ENCODE assay signal across 9 cellular contexts in the genomic region with DNA sequence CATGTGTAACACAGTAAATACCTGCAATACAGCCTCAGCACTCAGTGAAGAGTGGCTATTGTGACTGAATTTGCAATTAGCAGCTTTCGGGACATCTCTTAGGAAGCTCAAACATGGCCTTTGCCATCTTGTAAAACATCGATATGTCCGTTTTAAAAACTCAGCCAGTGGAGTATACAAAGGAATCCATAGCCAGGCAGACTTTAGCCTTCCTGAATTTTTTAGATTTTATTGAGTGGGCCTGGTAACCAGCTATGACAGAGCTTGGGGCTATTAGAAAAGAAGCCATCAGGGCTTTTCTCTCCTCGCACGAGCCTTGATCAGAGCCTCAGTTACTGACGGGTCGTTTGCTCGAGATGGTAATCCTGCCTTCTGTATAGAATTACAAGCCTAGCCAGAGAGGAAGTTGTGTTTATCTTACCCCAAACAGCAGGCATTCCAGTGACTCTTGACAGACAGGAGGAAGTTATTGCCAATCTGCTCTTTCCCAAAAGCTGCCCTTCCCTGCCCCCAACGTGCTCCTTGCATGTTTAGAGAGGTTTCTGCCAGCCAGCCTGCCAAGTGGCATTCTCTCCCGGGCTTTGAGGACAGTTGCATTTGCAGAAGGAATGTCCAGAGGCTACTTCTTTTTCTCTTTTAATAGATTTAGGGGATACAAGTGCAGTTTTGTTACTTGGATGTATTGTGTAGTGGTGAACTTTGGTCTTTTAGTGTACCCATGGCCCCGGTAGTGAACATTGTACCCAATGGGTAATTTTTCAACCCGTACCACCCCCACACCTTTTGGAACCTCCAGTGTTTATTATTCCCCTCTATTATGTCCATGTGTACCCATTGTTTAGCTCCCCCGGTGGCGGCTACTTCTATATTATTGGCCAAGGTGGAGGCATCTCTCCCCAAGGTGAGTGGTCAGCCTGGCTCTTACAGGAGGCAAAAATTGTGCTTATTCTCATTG. TPM values are rescaled to one million over a fixed set of nuclear protein-coding genes. Genes with fewer than 3 reads are reported as not detected.
DNase-seq lines count a peak whose midpoint lies in the region; ATAC-seq and TF ChIP-seq lines count a peak whose summit lies in the region.
"Had no signal": no experiment of that assay in that cellular context is flagged by ENCODE, and none has a peak within 500 bp of the region (broad histone marks: within the 10 kb centered on the region; RNA-seq: fewer than 3 reads in every experiment).

No MANE protein-coding gene starts in this region.

- peaks cover 10% of the 10 kb centered on the region for H3K4me1 Mint-ChIP-seq in activated T-helper 17 cell treated with anti-CD3 and anti-CD28 coated beads, Interleukin-2, amount 50 U/mL, for 72 hours
- peaks cover 10% of the 10 kb centered on the region for H3K4me1 Mint-ChIP-seq in activated CD4-positive, alpha-beta memory T cell treated with anti-CD3 and anti-CD28 coated beads for 36 hours (ENCODE audit: low read depth)

- H3K36me3 ChIP-seq in WERI-Rb-1 (no peaks in the 10 kb centered on the region), skeletal muscle tissue (ENCODE audit: control insufficient read depth in 3 of 3, insufficient read depth in 3 of 3, low read length in 3 of 3) (no peaks in the 10 kb centered on the region)

- no peaks in the 10 kb centered on the region for H3K27me3 Mint-ChIP-seq in activated T-helper 17 cell treated with anti-CD3 and anti-CD28 coated beads, Interleukin-2, amount 50 U/mL, for 72 hours
- H3K27me3 Mint-ChIP-seq in activated CD4-positive, alpha-beta memory T cell treated with anti-CD3 and anti-CD28 coated beads for 36 hours: no peaks in the 10 kb centered on the region

- no peaks in the 10 kb centered on the region for H3K9me3 Mint-ChIP-seq in activated T-helper 17 cell treated with anti-CD3 and anti-CD28 coated beads, Interleukin-2, amount 50 U/mL, for 72 hours
- peaks cover 4% of the 10 kb centered on the region for H3K9me3 Mint-ChIP-seq in activated CD4-positive, alpha-beta memory T cell treated with anti-CD3 and anti-CD28 coated beads for 36 hours

- no peak for TF ChIP-seq CTCF in WERI-Rb-1 (IDR thresholded peaks at IDR 0.05; ENCODE audit: low read depth, low read length)

- H3K9ac ChIP-seq in skeletal muscle tissue (ENCODE audit: low read depth in 1 of 3, low read length in 3 of 3): peak overlapping the region in 1 of 3 donors; percentile 36

- H3K4me3 ChIP-seq in WERI-Rb-1 (ENCODE audit: low read depth, low read length): no peak overlapping the region
- H3K4me3 ChIP-seq in skeletal muscle tissue (ENCODE audit: low read length in 3 of 3): peak overlapping the region; percentile 12 to 53 (median 31)

- no peak overlapping the region for H3K4me3 Mint-ChIP-seq in activated T-helper 17 cell treated with anti-CD3 and anti-CD28 coated beads, Interleukin-2, amount 50 U/mL, for 72 hours
- no peak overlapping the region for H3K4me3 Mint-ChIP-seq in activated CD4-positive, alpha-beta memory T cell treated with anti-CD3 and anti-CD28 coated beads for 36 hours

- peaks cover 6% of the 10 kb centered on the region for H3K36me3 Mint-ChIP-seq in activated T-helper 17 cell treated with anti-CD3 and anti-CD28 coated beads, Interleukin-2, amount 50 U/mL, for 72 hours (ENCODE audit: low read depth)
- peaks cover 15% of the 10 kb centered on the region for H3K36me3 Mint-ChIP-seq in activated CD4-positive, alpha-beta memory T cell treated with anti-CD3 and anti-CD28 coated beads for 36 hours

- DNase-seq in KBM-7: peak; percentile 95
- DNase-seq in WERI-Rb-1: peak; percentile 28
- DNase-seq in iris pigment epithelial cell (ENCODE audit: low read depth): peak; percentile 44
- DNase-seq in 8988T: no peak
- DNase-seq in activated CD4-positive, alpha-beta memory T cell treated with anti-CD3 and anti-CD28 coated beads for 36 hours: no peak
- DNase-seq: activated CD8-positive, alpha-beta memory T cell treated with anti-CD3 and anti-CD28 coated beads, Interleukin-2, amount 50 U/mL, for 4 hours had no signal

- H3K27me3 ChIP-seq in WERI-Rb-1 (ENCODE audit: insufficient read depth, low read depth, severe bottlenecking) (no peaks in the 10 kb centered on the region), skeletal muscle tissue (ENCODE audit: control insufficient read depth in 3 of 3, insufficient read depth in 3 of 3, low read length in 3 of 3) (no peaks in the 10 kb centered on the region)

- peak overlapping the region; percentile 7 for H3K27ac ChIP-seq in WERI-Rb-1
- no peak overlapping the region for H3K27ac ChIP-seq in skeletal muscle tissue (ENCODE audit: low read depth, low read length)

- POLR2A ChIA-PET in activated CD4-positive, alpha-beta memory T cell treated with anti-CD3 and anti-CD28 coated beads for 36 hours (lab: Charles Lee): no interaction called here

- H3K9me3 ChIP-seq in WERI-Rb-1 (ENCODE audit: severe bottlenecking) (no peaks in the 10 kb centered on the region), skeletal muscle tissue (ENCODE audit: control insufficient read depth in 3 of 3, low read length in 3 of 3) (no peaks in the 10 kb centered on the region)

- in situ Hi-C loops in KBM-7 (cut with MboI; ENCODE audit: low pct_unique_long_range_greater_than_20kb, low sequenced_read_pairs): no loop called here

- peaks cover 10 to 16% (median 14%) of the 10 kb centered on the region in 3 donors for H3K4me1 ChIP-seq in skeletal muscle tissue (ENCODE audit: control insufficient read depth in 3 of 3, insufficient read depth in 3 of 3, low read length in 3 of 3)

- H3K27ac Mint-ChIP-seq in activated T-helper 17 cell treated with anti-CD3 and anti-CD28 coated beads, Interleukin-2, amount 50 U/mL, for 72 hours: no peak overlapping the region
- no peak overlapping the region for H3K27ac Mint-ChIP-seq in activated CD4-positive, alpha-beta memory T cell treated with anti-CD3 and anti-CD28 coated beads for 36 hours

- ATAC-seq in activated T-helper 17 cell treated with anti-CD3 and anti-CD28 coated beads, Interleukin-2, amount 50 U/mL, for 72 hours (replicated peaks): no peak
- no peak for ATAC-seq in HG02884 (IDR thresholded peaks at IDR 0.05; ENCODE audit: unreplicated experiment)

- CTCF ChIA-PET in activated CD4-positive, alpha-beta memory T cell treated with anti-CD3 and anti-CD28 coated beads for 36 hours (lab: Charles Lee): interaction anchor here (0.6 to 2.5 kb wide), 4 partner anchors 15 to 183 kb away, joined by 3 to 10 read pairs (median 3); no protein-coding TSS in a partner anchor

- intact Hi-C loops in activated CD4-positive, alpha-beta memory T cell treated with anti-CD3 and anti-CD28 coated beads for 36 hours (cut with micrococcal nuclease): no loop called here

RNA-seq across cellular contexts. Expression of gene ITPR1, which starts 40.6 kb away (rescaled TPM):
- 55.8 TPM for total RNA-seq in skeletal muscle tissue
- total RNA-seq in activated T-helper 17 cell treated with anti-CD3 and anti-CD28 coated beads, Interleukin-2, amount 50 U/mL, for 72 hours: 10 to 100 TPM; 78.5 to 84.6 TPM
- 10 to 100 TPM; 49.1 to 53.1 TPM for total RNA-seq in activated CD4-positive, alpha-beta memory T cell treated with anti-CD3 and anti-CD28 coated beads for 36 hours

Comparison
In these comparisons a context has a peak if more than half of its experiments do, and no peak if none do; other contexts are left out.
1. DNase-seq: peak in KBM-7 (single experiment), WERI-Rb-1 (single experiment) and iris pigment epithelial cell (single experiment); none in 8988T (single experiment) and activated CD4-positive, alpha-beta memory T cell treated with anti-CD3 and anti-CD28 coated beads for 36 hours (single experiment).